Comparison of ENCODE assay signal across 1 cellular context in genomic region chr15:89105147-89105546, GRCh38.
A peak's percentile ranks its signal among the peaks of the same experiment; 100 is the strongest.
TF ChIP-seq lines count a peak whose summit lies in the region.

No MANE protein-coding gene starts in this region.

TF ChIP-seq in IMR-90, 13 proteins besides CTCF, POLR2A, EP300 and RAD21 (continued from another document):
- TF ChIP-seq MXI1 (IDR thresholded peaks at IDR 0.05; ENCODE audit: borderline replicate concordance, low read depth, low read length) = no peak
- TF ChIP-seq RCOR1 (IDR thresholded peaks at IDR 0.05; ENCODE audit: insufficient replicate concordance, low read length) = no peak
- no peak for TF ChIP-seq MAZ (IDR thresholded peaks at IDR 0.05; ENCODE audit: borderline replicate concordance, low read depth, low read length)
- no peak for TF ChIP-seq SMC3 (IDR thresholded peaks at IDR 0.05; ENCODE audit: low read depth, low read length)
- no peak for TF ChIP-seq CHD1 (IDR thresholded peaks at IDR 0.05; ENCODE audit: low read depth, low read length)
- no peak for TF ChIP-seq ELK1 (IDR thresholded peaks at IDR 0.05; ENCODE audit: borderline replicate concordance, low read depth, low read length)
- peak; percentile 87 for TF ChIP-seq FOS (IDR thresholded peaks at IDR 0.05; ENCODE audit: low read depth, low read length)
